In genomic region chr15:26037369-26037768, GRCh38 we compare ENCODE assay signal across 2 cellular contexts.
TF ChIP-seq lines count a peak whose summit lies in the region.

No MANE protein-coding gene starts in this region.

TF ChIP-seq in IMR-90, 13 proteins besides CTCF, POLR2A, EP300 and RAD21 (continued from another document):
- no peak for TF ChIP-seq ELK1 (IDR thresholded peaks at IDR 0.05; ENCODE audit: borderline replicate concordance, low read depth, low read length)
- TF ChIP-seq BHLHE40 (IDR thresholded peaks at IDR 0.05; ENCODE audit: low read depth, low read length): no peak
- no peak for TF ChIP-seq USF2 (IDR thresholded peaks at IDR 0.05; ENCODE audit: low read depth, low read length)
- TF ChIP-seq MXI1 (IDR thresholded peaks at IDR 0.05; ENCODE audit: borderline replicate concordance, low read depth, low read length): no peak
- no peak for TF ChIP-seq SMC3 (IDR thresholded peaks at IDR 0.05; ENCODE audit: low read depth, low read length)

TF ChIP-seq in HEK293T, 16 proteins besides CTCF, POLR2A, EP300 and RAD21 (continued from another document):
- no peak for TF ChIP-seq ARNT (IDR thresholded peaks at IDR 0.05)
- no peak for TF ChIP-seq PKNOX1 (IDR thresholded peaks at IDR 0.05)
- TF ChIP-seq LEF1 (IDR thresholded peaks at IDR 0.05; ENCODE audit: borderline replicate concordance): no peak
- no peak for TF ChIP-seq FOXM1 (IDR thresholded peaks at IDR 0.05; ENCODE audit: borderline replicate concordance)
TF ChIP-seq in HEK293T: peak in this region for 0.
